1 cellular context compared by ENCODE assay signal in genomic region chr20:50191065-50191565, GRCh38.
TF ChIP-seq lines count a peak whose summit lies in the region.

No MANE protein-coding gene starts in this region.

TF ChIP-seq in HepG2, 621 proteins besides CTCF, POLR2A, EP300 and RAD21 (continues in another document):
- TF ChIP-seq ZSCAN25 (CRISPR knock-in tag; IDR thresholded peaks at IDR 0.05), result peak; percentile 9; the same call in 1 of the 2 replicates
- no peak for TF ChIP-seq CC2D1A (CRISPR knock-in tag; IDR thresholded peaks at IDR 0.05)
- no peak for TF ChIP-seq ZNF850 (CRISPR knock-in tag; conservative IDR thresholded peaks at IDR 0.05)
- TF ChIP-seq NFKBIZ (CRISPR knock-in tag; IDR thresholded peaks at IDR 0.05), result no peak
- TF ChIP-seq ZNF432 (CRISPR knock-in tag; IDR thresholded peaks at IDR 0.05; ENCODE audit: borderline replicate concordance), result no peak
- TF ChIP-seq GABPB1 (CRISPR knock-in tag; IDR thresholded peaks at IDR 0.05), result no peak
- no peak for TF ChIP-seq ZNF878 (CRISPR knock-in tag; IDR thresholded peaks at IDR 0.05)
- TF ChIP-seq ZNF329 (CRISPR knock-in tag; IDR thresholded peaks at IDR 0.05; ENCODE audit: low read depth), result no peak
- no peak for TF ChIP-seq ZNF30 (CRISPR knock-in tag; IDR thresholded peaks at IDR 0.05)
- TF ChIP-seq ZNF589 (CRISPR knock-in tag; conservative IDR thresholded peaks at IDR 0.05), result no peak
- TF ChIP-seq MTA1 (CRISPR knock-in tag; IDR thresholded peaks at IDR 0.05; ENCODE audit: borderline replicate concordance), result no peak
- TF ChIP-seq ZNF232 (CRISPR knock-in tag; IDR thresholded peaks at IDR 0.05; ENCODE audit: borderline replicate concordance), result no peak
- 0 out of 2 replicates have a peak, but pooled peaks have one; percentile 32 for TF ChIP-seq ZMAT5 (CRISPR knock-in tag; IDR thresholded peaks at IDR 0.05; ENCODE audit: borderline replicate concordance, low read depth)
- no peak for TF ChIP-seq ZNF75D (CRISPR knock-in tag; IDR thresholded peaks at IDR 0.05; ENCODE audit: borderline replicate concordance)
- TF ChIP-seq IRF1 (CRISPR knock-in tag; IDR thresholded peaks at IDR 0.05; ENCODE audit: low read depth), result no peak
- TF ChIP-seq REPIN1 (CRISPR knock-in tag; IDR thresholded peaks at IDR 0.05; ENCODE audit: borderline replicate concordance, low read depth), result no peak
- no peak for TF ChIP-seq MAFK (conservative IDR thresholded peaks at IDR 0.05 in 1 of 2, IDR thresholded peaks at IDR 0.05 in 1 of 2; ENCODE audit: low read length in 2 of 2)
- no peak for TF ChIP-seq PLSCR1 (CRISPR knock-in tag; IDR thresholded peaks at IDR 0.05; ENCODE audit: borderline replicate concordance)
- TF ChIP-seq CHD4 (IDR thresholded peaks at IDR 0.05; ENCODE audit: borderline replicate concordance, low read length), result no peak
- no peak for TF ChIP-seq ZNF775 (CRISPR knock-in tag; IDR thresholded peaks at IDR 0.05; ENCODE audit: borderline replicate concordance)
- no peak for TF ChIP-seq RERE (CRISPR knock-in tag; IDR thresholded peaks at IDR 0.05; ENCODE audit: low read depth)
- TF ChIP-seq IKZF1 (IDR thresholded peaks at IDR 0.05), result no peak
- TF ChIP-seq ZNF564 (CRISPR knock-in tag; IDR thresholded peaks at IDR 0.05), result no peak; the same call in 1 of the 2 replicates
- no peak; the same call in none of the 2 replicates for TF ChIP-seq TOPORS (CRISPR knock-in tag; IDR thresholded peaks at IDR 0.05)
- no peak for TF ChIP-seq NFIB (CRISPR knock-in tag; IDR thresholded peaks at IDR 0.05; ENCODE audit: borderline replicate concordance)
- TF ChIP-seq MEIS1 (CRISPR knock-in tag; IDR thresholded peaks at IDR 0.05; ENCODE audit: borderline replicate concordance), result no peak
- TF ChIP-seq ETS1 (CRISPR knock-in tag; IDR thresholded peaks at IDR 0.05), result peak; percentile 30; the same call in 1 of the 2 replicates
- TF ChIP-seq FOXC1 (CRISPR knock-in tag; IDR thresholded peaks at IDR 0.05; ENCODE audit: borderline replicate concordance), result no peak
- TF ChIP-seq RFX3 (CRISPR knock-in tag; IDR thresholded peaks at IDR 0.05), result no peak
- no peak for TF ChIP-seq NR2F6 (IDR thresholded peaks at IDR 0.05)
- TF ChIP-seq NR2F6 (CRISPR knock-in tag; IDR thresholded peaks at IDR 0.05), result no peak
- no peak for TF ChIP-seq POLR2AphosphoS5 (IDR thresholded peaks at IDR 0.05; ENCODE audit: low read depth, low read length)
- TF ChIP-seq HNRNPH1 (optimal IDR thresholded peaks at IDR 0.05; ENCODE audit: low read depth, low read length), result no peak
- no peak for TF ChIP-seq SP2 (CRISPR knock-in tag; IDR thresholded peaks at IDR 0.05)
- TF ChIP-seq SOX13 (IDR thresholded peaks at IDR 0.05), result no peak
- TF ChIP-seq SOX13 (CRISPR knock-in tag; conservative IDR thresholded peaks at IDR 0.05 in 1 of 2, IDR thresholded peaks at IDR 0.05 in 1 of 2), result no peak
- no peak for TF ChIP-seq ZNF225 (CRISPR knock-in tag; IDR thresholded peaks at IDR 0.05)
- TF ChIP-seq ZBTB20 (CRISPR knock-in tag; IDR thresholded peaks at IDR 0.05; ENCODE audit: borderline replicate concordance, low read depth), result no peak
- no peak; the same call in 1 of the 2 replicates for TF ChIP-seq ZNF205 (CRISPR knock-in tag; IDR thresholded peaks at IDR 0.05)
- TF ChIP-seq ZNF549 (CRISPR knock-in tag; IDR thresholded peaks at IDR 0.05), result no peak
- TF ChIP-seq ATF7-NPFF (CRISPR knock-in tag; IDR thresholded peaks at IDR 0.05; ENCODE audit: low read depth), result 0 out of 2 replicates have a peak, but pooled peaks have one; percentile 8
- TF ChIP-seq ZNF180 (CRISPR knock-in tag; IDR thresholded peaks at IDR 0.05; ENCODE audit: borderline replicate concordance, low read depth), result 0 out of 2 replicates have a peak, but pooled peaks have one; percentile 12
- peak; percentile 58 for TF ChIP-seq RBFOX2 (IDR thresholded peaks at IDR 0.05; ENCODE audit: low read depth, low read length)
- no peak for TF ChIP-seq RXRA (CRISPR knock-in tag; IDR thresholded peaks at IDR 0.05)
- no peak for TF ChIP-seq KLF15 (CRISPR knock-in tag; IDR thresholded peaks at IDR 0.05; ENCODE audit: borderline replicate concordance)
- no peak for TF ChIP-seq ZNF761 (CRISPR knock-in tag; conservative IDR thresholded peaks at IDR 0.05)
- 0 out of 2 replicates have a peak, but pooled peaks have one; percentile 11 for TF ChIP-seq AHR (CRISPR knock-in tag; IDR thresholded peaks at IDR 0.05)
- TF ChIP-seq RXRB (CRISPR knock-in tag; IDR thresholded peaks at IDR 0.05; ENCODE audit: borderline replicate concordance), result no peak
- no peak for TF ChIP-seq ZNF496 (CRISPR knock-in tag; IDR thresholded peaks at IDR 0.05; ENCODE audit: insufficient replicate concordance)
- no peak for TF ChIP-seq ZFP91 (CRISPR knock-in tag; IDR thresholded peaks at IDR 0.05; ENCODE audit: borderline replicate concordance)
- TF ChIP-seq ZNF552 (CRISPR knock-in tag; IDR thresholded peaks at IDR 0.05; ENCODE audit: borderline replicate concordance), result no peak
- TF ChIP-seq RBM39 (IDR thresholded peaks at IDR 0.05; ENCODE audit: low read depth, low read length, poor library complexity, severe bottlenecking), result peak; percentile 32
- TF ChIP-seq ZNF136 (CRISPR knock-in tag; IDR thresholded peaks at IDR 0.05; ENCODE audit: low read depth), result no peak
- no peak for TF ChIP-seq ZNF33B (CRISPR knock-in tag; IDR thresholded peaks at IDR 0.05)
- no peak for TF ChIP-seq ZNF224 (CRISPR knock-in tag; IDR thresholded peaks at IDR 0.05)
- TF ChIP-seq RNF219 (CRISPR knock-in tag; IDR thresholded peaks at IDR 0.05), result no peak
- TF ChIP-seq GATA4 (IDR thresholded peaks at IDR 0.05; ENCODE audit: borderline replicate concordance, low read depth), result no peak
- TF ChIP-seq ZNF687 (CRISPR knock-in tag; IDR thresholded peaks at IDR 0.05), result peak; percentile 21; the same call in 1 of the 2 replicates
- no peak for TF ChIP-seq TBX2 (CRISPR knock-in tag; IDR thresholded peaks at IDR 0.05; ENCODE audit: borderline replicate concordance)
- TF ChIP-seq ZNF124 (CRISPR knock-in tag; IDR thresholded peaks at IDR 0.05), result no peak
